20 cellular contexts compared by ENCODE assay signal in the genomic region with DNA sequence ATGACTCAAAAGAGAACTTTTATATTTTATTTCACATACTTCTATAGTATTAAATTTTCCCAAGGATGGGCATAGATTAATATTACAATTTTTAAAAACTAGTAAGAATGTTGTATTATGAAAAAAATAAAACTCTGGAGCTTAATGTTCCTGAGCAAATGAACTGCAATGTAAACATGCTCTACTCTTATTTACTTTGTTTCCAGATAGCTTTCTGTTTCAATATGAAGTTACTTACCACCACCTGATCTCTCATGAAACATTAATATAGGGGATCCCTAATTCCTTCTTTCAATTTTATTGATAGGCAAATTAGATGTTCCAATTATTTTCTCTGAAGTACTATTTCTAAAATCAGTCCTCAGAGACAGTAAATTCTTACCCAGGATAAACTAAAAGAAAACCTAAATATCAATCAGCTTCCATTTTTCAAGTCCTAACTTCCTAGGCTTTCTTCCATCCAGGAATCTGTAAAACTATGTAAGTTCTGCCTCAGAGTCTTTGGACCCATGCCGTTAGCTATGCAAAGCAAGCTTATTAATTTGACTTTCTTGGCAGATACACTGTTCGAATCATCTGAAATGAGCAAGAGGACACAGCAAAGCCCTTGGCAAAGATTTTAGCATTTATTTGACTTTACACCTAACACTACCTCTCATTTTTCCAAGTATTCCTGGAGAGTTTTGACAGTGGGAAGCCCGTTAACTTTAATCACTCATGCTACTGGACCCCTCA.
DNase-seq lines count a peak whose midpoint lies in the region; ATAC-seq, FAIRE-seq and TF ChIP-seq lines count a peak whose summit lies in the region.
"Had no signal": no experiment of that assay in that cellular context is flagged by ENCODE, and none has a peak within 500 bp of the region (broad histone marks: within the 10 kb centered on the region; RNA-seq: fewer than 3 reads in every experiment).

No MANE protein-coding gene starts in this region.

- no peaks in the 10 kb centered on the region for H3F3A ChIP-seq in PC-3 (ENCODE audit: low read length, unreplicated experiment)

- CTCF ChIA-PET in PC-3 (lab: Charles Lee), result no interaction called here

- no peaks in the 10 kb centered on the region for H3K9me2 ChIP-seq in PC-3 (replicated peaks; ENCODE audit: low read length)

- FAIRE-seq in G401.6 (lab: Jason Lieb, UNC) (peak; percentile 48), islet of Langerhans (lab: Jason Lieb, UNC) (peak; percentile 17)
- FAIRE-seq: HTR-8/SVneo had no signal

- DNase-seq in PC-3 (no peak), SKM-1 (lab: John Stamatoyannopoulos, UW; ENCODE audit: unreplicated experiment) (no peak), hepatic stellate cell (ENCODE audit: low spot score) (no peak)
- DNase-seq: DMS79 treated with DMSO at 0.1 percent for 48 hours, HCEC 1CT, Karpas-422, MM.1S, NCI-H1092, NCI-H1436 treated with DMSO at 0.1 percent for 48 hours, NCI-H2029 treated with DMSO at 0.1 percent for 48 hours, NCI-H2171, NCI-H526 treated with DMSO at 0.1 percent for 48 hours, SHP77 had no signal

- H3K79me2 ChIP-seq in PC-3 (ENCODE audit: low read length) (no peaks in the 10 kb centered on the region), parathyroid adenoma (peaks cover 5% of the 10 kb centered on the region)

- H3K27ac ChIP-seq in PC-3 (ENCODE audit: low read length), result no peak overlapping the region
- H3K27ac ChIP-seq in parathyroid adenoma, result no peak overlapping the region
- H3K27ac ChIP-seq: SK-N-MC had no signal

- no peaks in the 10 kb centered on the region for H3K4me1 ChIP-seq in PC-3 (ENCODE audit: insufficient read depth, low read length)
- H3K4me1 ChIP-seq in parathyroid adenoma, result peaks cover 3% of the 10 kb centered on the region

- H2AFZ ChIP-seq in PC-3 (ENCODE audit: low read length) (no peak overlapping the region), parathyroid adenoma (peak overlapping the region; percentile 7)

- H4K20me1 ChIP-seq in PC-3 (ENCODE audit: low read length), result no peaks in the 10 kb centered on the region

- no peaks in the 10 kb centered on the region for H3K9me3 ChIP-seq in PC-3 (ENCODE audit: low read length)
- H3K9me3 ChIP-seq in parathyroid adenoma (ENCODE audit: control insufficient read depth, low read length), result no peaks in the 10 kb centered on the region

- H3K9ac ChIP-seq in PC-3 (ENCODE audit: low read length), result no peak overlapping the region
- no peak overlapping the region for H3K9ac ChIP-seq in parathyroid adenoma

- POLR2A ChIA-PET in PC-3 (lab: Charles Lee; ENCODE audit: unreplicated experiment), result interaction anchor here (0.7 kb wide), 1 partner anchor 292 kb away, joined by 4 read pairs; no protein-coding TSS in a partner anchor

- BruUV-seq in PC-3 (replicated peaks; lab: Mats Ljungman, UMichigan), result no TSS peak

- no peak overlapping the region for H3K4me3 ChIP-seq in PC-3 (ENCODE audit: low read length)
- no peak overlapping the region for H3K4me3 ChIP-seq in parathyroid adenoma (ENCODE audit: low read depth, low read length)
- H3K4me3 ChIP-seq: SK-N-MC had no signal

- no peak for TF ChIP-seq CTCF in PC-3 (conservative IDR thresholded peaks at IDR 0.05; ENCODE audit: low read depth, low read length)
- TF ChIP-seq CTCF in parathyroid adenoma (IDR thresholded peaks at IDR 0.05), result no peak

- no peaks in the 10 kb centered on the region for H3K27me3 ChIP-seq in PC-3 (ENCODE audit: low read length)
- H3K27me3 ChIP-seq in parathyroid adenoma (ENCODE audit: control insufficient read depth, insufficient read depth, low read length), result no peaks in the 10 kb centered on the region

- H3K4me2 ChIP-seq in PC-3 (ENCODE audit: low read length) (no peak overlapping the region), parathyroid adenoma (ENCODE audit: low read length) (no peak overlapping the region)

- H3K36me3 ChIP-seq in PC-3 (ENCODE audit: low read depth, low read length), result no peaks in the 10 kb centered on the region
- no peaks in the 10 kb centered on the region for H3K36me3 ChIP-seq in parathyroid adenoma (ENCODE audit: control insufficient read depth, insufficient read depth, low read length)

- peak; percentile 64 for ATAC-seq in PC-3
- ATAC-seq in GM19397 (IDR thresholded peaks at IDR 0.05; ENCODE audit: unreplicated experiment), result no peak
- no peak for ATAC-seq in GM21737 (IDR thresholded peaks at IDR 0.05; ENCODE audit: unreplicated experiment)

- intact Hi-C loops in PC-3 (cut with micrococcal nuclease), result no loop called here
